ENCODE assay signal across 28 cellular contexts in genomic region chr4:140361099-140361498, GRCh38.
"Had no signal": no experiment of that assay in that cellular context is flagged by ENCODE, and none has a peak within 500 bp of the region (broad histone marks: within the 10 kb centered on the region; RNA-seq: fewer than 3 reads in every experiment).

No MANE protein-coding gene starts in this region.

- H3K27me3 ChIP-seq: colonic mucosa, dorsolateral prefrontal cortex, esophagus muscularis mucosa, gastrocnemius medialis had no signal

- H3K27ac ChIP-seq: colonic mucosa, coronary artery, dorsolateral prefrontal cortex, epithelial cell of prostate, esophagus muscularis mucosa, esophagus squamous epithelium, foreskin keratinocyte, gastrocnemius medialis, gastroesophageal sphincter, heart left ventricle, heart right ventricle had no signal

- H3K36me3 ChIP-seq: colonic mucosa, esophagus muscularis mucosa, esophagus squamous epithelium, gastrocnemius medialis, gastroesophageal sphincter, heart left ventricle, heart right ventricle had no signal

- DNase-seq: colonic mucosa; cortex of kidney; dermis blood vessel endothelial cell; dorsolateral prefrontal cortex; effector CD4-positive, alpha-beta T cell; effector CD8-positive, alpha-beta T cell; effector memory CD4-positive, alpha-beta T cell; effector memory CD8-positive, alpha-beta T cell; endodermal cell; erythroblast; esophagus squamous epithelium; foreskin fibroblast; foreskin keratinocyte; foreskin melanocyte; gastrocnemius medialis; glutamatergic neuron; head of caudate nucleus; heart left ventricle; heart right ventricle had no signal

- H3K9me3 ChIP-seq: colonic mucosa, esophagus muscularis mucosa, esophagus squamous epithelium, gastrocnemius medialis, gastroesophageal sphincter, heart left ventricle, heart right ventricle had no signal

- H3K4me1 ChIP-seq: colonic mucosa, esophagus muscularis mucosa, esophagus squamous epithelium, foreskin keratinocyte, gastrocnemius medialis, gastroesophageal sphincter, heart left ventricle had no signal

- ATAC-seq: effector memory CD8-positive, alpha-beta T cell; esophagus mucosa; foreskin keratinocyte; gastrocnemius medialis; gastroesophageal sphincter; heart left ventricle; heart right ventricle had no signal

- FAIRE-seq: colon, endometrium, endothelial cell of umbilical vein, frontal cortex had no signal

- H3K4me3 ChIP-seq: colonic mucosa, coronary artery, dorsolateral prefrontal cortex, esophagus muscularis mucosa, esophagus squamous epithelium, gastrocnemius medialis, gastroesophageal sphincter, heart left ventricle, heart right ventricle had no signal
